Comparison of ENCODE assay signal across 10 cellular contexts in the genomic region with DNA sequence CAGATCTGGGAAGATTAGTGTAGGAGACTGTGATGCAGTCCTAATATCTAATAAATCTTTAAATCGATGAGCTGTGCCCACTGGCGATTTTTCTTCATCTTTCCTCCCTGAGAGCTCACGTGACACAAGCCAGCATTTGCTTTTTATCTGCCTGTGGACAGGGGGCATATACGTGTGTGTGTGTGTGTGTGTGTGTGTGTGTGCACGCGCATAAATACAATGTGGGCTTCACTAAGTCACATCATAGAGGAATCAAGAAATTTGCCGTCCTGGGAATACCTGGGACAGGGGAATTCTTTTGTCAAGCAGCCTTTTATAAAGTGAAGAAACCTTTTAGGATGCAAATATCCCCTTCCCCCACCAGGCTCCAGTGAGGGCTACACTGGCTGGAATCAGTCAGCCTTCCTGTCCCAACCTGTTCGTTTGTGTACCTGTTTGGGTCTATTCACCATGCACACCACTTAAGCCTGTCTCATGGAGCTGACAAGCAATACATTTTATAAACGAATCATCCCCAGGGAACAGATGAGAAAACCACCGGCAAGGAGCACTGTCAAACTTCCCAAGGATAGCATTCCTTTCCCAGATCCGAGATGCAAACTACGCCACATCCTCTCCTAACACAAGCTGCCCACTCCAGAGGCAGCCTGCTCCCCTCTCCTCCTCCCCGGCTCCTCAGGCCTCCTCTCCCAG. TPM values are rescaled to one million over a fixed set of nuclear protein-coding genes. Genes with fewer than 3 reads are reported as not detected.
A peak's percentile ranks its signal among the peaks of the same experiment; 100 is the strongest.
DNase-seq lines count a peak whose midpoint lies in the region; ATAC-seq and TF ChIP-seq lines count a peak whose summit lies in the region.
"Had no signal": no experiment of that assay in that cellular context is flagged by ENCODE, and none has a peak within 500 bp of the region (broad histone marks: within the 10 kb centered on the region; RNA-seq: fewer than 3 reads in every experiment).

No MANE protein-coding gene starts in this region.

- BruUV-seq in MCF 10A (replicated peaks; lab: Mats Ljungman, UMichigan) = no TSS peak

- CTCF ChIA-PET in MCF 10A (lab: Yijun Ruan, JAX) = interaction anchor here (0.6 to 3.9 kb wide), 10 partner anchors 10 to 283 kb away, joined by 3 to 23 read pairs (median 6); no protein-coding TSS in a partner anchor

- DNase-seq in COLO668 (lab: John Stamatoyannopoulos, UW; ENCODE audit: unreplicated experiment) (peak; percentile 51), NCI-H187 treated with DMSO at 0.1 percent for 48 hours (lab: John Stamatoyannopoulos, UW) (peak; percentile 29), MCF 10A (ENCODE audit: unreplicated experiment) (peak; percentile 59)
- DNase-seq in activated CD4-positive, CD25-positive, alpha-beta regulatory T cell treated with anti-CD3 and anti-CD28 coated beads, Interleukin-2, amount 50 U/mL, for 72 hours = no peak
- DNase-seq in activated naive CD8-positive, alpha-beta T cell treated with anti-CD3 and anti-CD28 coated beads for 36 hours = no peak
- DNase-seq: activated CD8-positive, alpha-beta memory T cell treated with anti-CD3 and anti-CD28 coated beads, Interleukin-2, amount 50 U/mL, for 48 hours had no signal

- ATAC-seq in GM19395 (IDR thresholded peaks at IDR 0.05; ENCODE audit: unreplicated experiment) (no peak), HG03175 (IDR thresholded peaks at IDR 0.05; ENCODE audit: unreplicated experiment) (no peak)

- H3K4me1 Mint-ChIP-seq in MCF 10A (ENCODE audit: insufficient read depth, unreplicated experiment) = peaks cover 47% of the 10 kb centered on the region
- peaks cover 13% of the 10 kb centered on the region for H3K4me1 Mint-ChIP-seq in activated naive CD8-positive, alpha-beta T cell treated with anti-CD3 and anti-CD28 coated beads for 36 hours

- intact Hi-C loops in MCF 10A (cut with micrococcal nuclease) = loop anchor here (2.0 to 5.0 kb wide), 3 partner anchors 63 to 306 kb away; a partner anchor contains a TSS

- POLR2A ChIA-PET in MCF 10A (lab: Yijun Ruan, JAX) = interaction anchor here (0.6 to 5.8 kb wide), 18 partner anchors 9 to 364 kb away, joined by 3 to 44 read pairs (median 4); a partner anchor contains a TSS

- H3K4me1 ChIP-seq in mucosa of stomach (ENCODE audit: control insufficient read depth, insufficient read depth, low read length) = peaks cover 48% of the 10 kb centered on the region

- no peaks in the 10 kb centered on the region for H3K9me3 ChIP-seq in mucosa of stomach (ENCODE audit: control insufficient read depth, low read length)

- H3K4me3 Mint-ChIP-seq in MCF 10A (ENCODE audit: unreplicated experiment) = peak overlapping the region; percentile 84
- no peak overlapping the region for H3K4me3 Mint-ChIP-seq in activated naive CD8-positive, alpha-beta T cell treated with anti-CD3 and anti-CD28 coated beads for 36 hours
- H3K4me3 Mint-ChIP-seq: T-helper 1 cell treated with Interleukin-12 subunit alpha and Interleukin-12 subunit beta and Interleukin-4 antibody, amounts not matched to agents 30 μg/mL and 1 μg/mL, for 36 hours had no signal

- no peaks in the 10 kb centered on the region for H3K9me3 Mint-ChIP-seq in MCF 10A (ENCODE audit: unreplicated experiment)
- no peaks in the 10 kb centered on the region for H3K9me3 Mint-ChIP-seq in activated naive CD8-positive, alpha-beta T cell treated with anti-CD3 and anti-CD28 coated beads for 36 hours
- H3K9me3 Mint-ChIP-seq: T-helper 1 cell treated with Interleukin-12 subunit alpha and Interleukin-12 subunit beta and Interleukin-4 antibody, amounts not matched to agents 30 μg/mL and 1 μg/mL, for 36 hours had no signal

- peak overlapping the region; percentile 80 for H3K27ac Mint-ChIP-seq in MCF 10A (ENCODE audit: low read depth, unreplicated experiment)
- no peak overlapping the region for H3K27ac Mint-ChIP-seq in activated naive CD8-positive, alpha-beta T cell treated with anti-CD3 and anti-CD28 coated beads for 36 hours
- H3K27ac Mint-ChIP-seq: T-helper 1 cell treated with Interleukin-12 subunit alpha and Interleukin-12 subunit beta and Interleukin-4 antibody, amounts not matched to agents 30 μg/mL and 1 μg/mL, for 36 hours had no signal

- TF ChIP-seq CTCF in MCF 10A (IDR thresholded peaks at IDR 0.05; ENCODE audit: unreplicated experiment) = no peak

- H3K27me3 ChIP-seq in mucosa of stomach (ENCODE audit: control insufficient read depth, insufficient read depth, low read length) = peaks cover 8% of the 10 kb centered on the region

- no peaks in the 10 kb centered on the region for H3K27me3 Mint-ChIP-seq in MCF 10A (ENCODE audit: insufficient read depth, unreplicated experiment)
- peaks cover 82% of the 10 kb centered on the region for H3K27me3 Mint-ChIP-seq in activated naive CD8-positive, alpha-beta T cell treated with anti-CD3 and anti-CD28 coated beads for 36 hours

- H3K9ac ChIP-seq in mucosa of stomach (ENCODE audit: low read length) = peak overlapping the region; percentile 84

- H3K4me3 ChIP-seq in mucosa of stomach (ENCODE audit: low read length) = no peak overlapping the region

- no peaks in the 10 kb centered on the region for H3K36me3 ChIP-seq in mucosa of stomach (ENCODE audit: control insufficient read depth, insufficient read depth, low read length)

- H3K36me3 Mint-ChIP-seq in MCF 10A (ENCODE audit: insufficient read depth, unreplicated experiment) = peaks cover 9% of the 10 kb centered on the region
- no peaks in the 10 kb centered on the region for H3K36me3 Mint-ChIP-seq in activated naive CD8-positive, alpha-beta T cell treated with anti-CD3 and anti-CD28 coated beads for 36 hours

RNA-seq across cellular contexts. Expression of a gene that starts 2.7 kb away (rescaled TPM):
- 20.2 and 23.7 TPM in 2 replicates for total RNA-seq in MCF 10A (2022)
- under 1 TPM; 0.74 TPM for total RNA-seq in activated naive CD8-positive, alpha-beta T cell treated with anti-CD3 and anti-CD28 coated beads for 36 hours

Comparison
In these comparisons a context has a peak if more than half of its experiments do, and no peak if none do; other contexts are left out.
1. DNase-seq: peak in COLO668 (single experiment), NCI-H187 treated with DMSO at 0.1 percent for 48 hours (single experiment) and MCF 10A (single experiment); none in activated CD4-positive, CD25-positive, alpha-beta regulatory T cell treated with anti-CD3 and anti-CD28 coated beads, Interleukin-2, amount 50 U/mL, for 72 hours (single experiment) and activated naive CD8-positive, alpha-beta T cell treated with anti-CD3 and anti-CD28 coated beads for 36 hours (single experiment).
2. RNA of a gene that starts 2.7 kb away (total RNA-seq): 20.2 to 23.7 TPM in MCF 10A; 0.74 TPM in activated naive CD8-positive, alpha-beta T cell treated with anti-CD3 and anti-CD28 coated beads for 36 hours; every median in the first group is over 10 times any median in the second.